ENCODE assay signal across 8 cellular contexts in the genomic region with DNA sequence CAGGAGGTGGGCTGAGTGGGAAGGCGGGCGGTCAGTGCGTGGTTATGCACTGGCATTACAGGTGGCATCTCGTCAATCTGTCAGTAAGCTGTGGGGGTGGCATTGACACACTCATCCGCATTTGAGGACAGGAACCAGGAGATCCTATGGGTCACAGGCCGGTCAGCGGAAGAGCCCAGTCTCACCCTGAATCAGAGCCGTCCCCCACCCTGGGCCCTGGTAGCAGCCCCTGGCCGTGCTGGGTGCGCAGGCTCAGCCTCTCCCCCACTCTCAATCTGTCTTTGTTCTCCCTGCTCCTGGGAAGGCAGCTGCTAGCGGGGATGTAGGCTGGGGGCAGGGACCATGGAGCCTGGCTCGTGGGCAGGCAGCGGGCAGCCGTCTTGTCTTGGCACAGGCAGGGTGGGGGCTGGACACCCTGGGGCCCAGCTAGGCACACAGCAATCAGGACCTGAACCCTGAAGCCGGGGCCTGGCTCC. TPM values are rescaled to one million over a fixed set of nuclear protein-coding genes. Genes with fewer than 3 reads are reported as not detected.
DNase-seq lines count a peak whose midpoint lies in the region; ATAC-seq and TF ChIP-seq lines count a peak whose summit lies in the region.

No MANE protein-coding gene starts in this region.

- H3K4me2 ChIP-seq in GM23338: peak overlapping the region; percentile 57; the same call in 1 of the 2 replicates

- ATAC-seq in GM23338 (no peak), foreskin keratinocyte (no peak), HG03354 (IDR thresholded peaks at IDR 0.05; ENCODE audit: poor library complexity, severe bottlenecking, unreplicated experiment) (no peak), psoas muscle (no peak)

- H3K27me3 Mint-ChIP-seq in GM23338 (ENCODE audit: insufficient read depth, low read depth, poor library complexity): peaks cover 10% of the 10 kb centered on the region

- TF ChIP-seq POLR2A in Peyer's patch (IDR thresholded peaks at IDR 0.05): no peak
- TF ChIP-seq POLR2A in sigmoid colon (IDR thresholded peaks at IDR 0.05): no peak

- no peak overlapping the region; the same call in 1 of the 2 replicates for H3K27ac Mint-ChIP-seq in GM23338

- no peaks in the 10 kb centered on the region for H3K9me3 ChIP-seq in Peyer's patch
- H3K9me3 ChIP-seq in sigmoid colon: no peaks in the 10 kb centered on the region
- H3K9me3 ChIP-seq in psoas muscle: no peaks in the 10 kb centered on the region

- 88% methylated on average over 15 of the region's 15 CpGs for WGBS in sigmoid colon, 2 donors
- 70 to 79% (median 73%) methylated on average over 14 to 15 of the region's 15 CpGs for WGBS in psoas muscle, 3 donors

- no peaks in the 10 kb centered on the region for H3K9me2 ChIP-seq in GM23338 (ENCODE audit: insufficient read depth)

- no peaks in the 10 kb centered on the region for H3K9me3 Mint-ChIP-seq in GM23338

- H3K36me3 ChIP-seq in GM23338 (ENCODE audit: insufficient read depth) (no peaks in the 10 kb centered on the region), Peyer's patch (peaks cover 0 to 5% (median 0%) of the 10 kb centered on the region in 3 donors), sigmoid colon (peaks cover 0 to 17% (median 0%) of the 10 kb centered on the region in 4 donors), psoas muscle (ENCODE audit: insufficient read depth in 1 of 2, low read depth in 1 of 2) (no peaks in the 10 kb centered on the region)

- TF ChIP-seq CTCF in GM23338 (conservative IDR thresholded peaks at IDR 0.05; ENCODE audit: low read depth in 2 of 2) (no peak), Peyer's patch (IDR thresholded peaks at IDR 0.05) (no peak), sigmoid colon (IDR thresholded peaks at IDR 0.05) (no peak), foreskin keratinocyte (conservative IDR thresholded peaks at IDR 0.05) (no peak), psoas muscle (IDR thresholded peaks at IDR 0.05) (no peak)

- H3K4me3 ChIP-seq in GM23338: no peak overlapping the region
- no peak overlapping the region for H3K4me3 ChIP-seq in Peyer's patch
- no peak overlapping the region for H3K4me3 ChIP-seq in sigmoid colon
- no peak overlapping the region for H3K4me3 ChIP-seq in psoas muscle

- no peak for TF ChIP-seq EP300 in sigmoid colon (IDR thresholded peaks at IDR 0.05)

- intact Hi-C loops in sigmoid colon (cut with DNase I): no loop called here
- intact Hi-C loops in psoas muscle (cut with DNase I): loop anchor here in 1 of 2 donors (5.0 kb wide), 1 partner anchor 42 kb away; no protein-coding TSS in a partner anchor

- H2AFZ ChIP-seq in GM23338: no peak overlapping the region

- H3K4me1 ChIP-seq in GM23338 (ENCODE audit: insufficient read depth) (peaks cover 23% of the 10 kb centered on the region), Peyer's patch (peaks cover 0 to 90% (median 30%) of the 10 kb centered on the region in 4 donors), sigmoid colon (peaks cover 0 to 97% (median 96%) of the 10 kb centered on the region in 4 donors), foreskin keratinocyte (peaks cover 4% of the 10 kb centered on the region), psoas muscle (peaks cover 42% of the 10 kb centered on the region)

- no peaks in the 10 kb centered on the region for H3F3A ChIP-seq in GM23338 (replicated peaks; ENCODE audit: low read depth)

- peaks cover 46% of the 10 kb centered on the region for H3K79me2 ChIP-seq in GM23338 (replicated peaks; ENCODE audit: insufficient read depth)

- peaks cover 4% of the 10 kb centered on the region; the same call in 1 of the 3 replicates for H3K36me3 Mint-ChIP-seq in GM23338 (ENCODE audit: low read depth)

- no peak for DNase-seq in GM23338 (ENCODE audit: low spot score)
- DNase-seq in Peyer's patch: no peak
- DNase-seq in foreskin melanocyte: peak; percentile 49
- no peak for DNase-seq in sigmoid colon
- no peak for DNase-seq in foreskin keratinocyte
- DNase-seq in psoas muscle: no peak
- DNase-seq in NCI-H146 (lab: John Stamatoyannopoulos, UW): no peak

- no peak overlapping the region for H3K4me3 Mint-ChIP-seq in GM23338

- H3K27me3 ChIP-seq in GM23338 (ENCODE audit: insufficient read depth) (no peaks in the 10 kb centered on the region), Peyer's patch (no peaks in the 10 kb centered on the region), sigmoid colon (no peaks in the 10 kb centered on the region), foreskin keratinocyte (no peaks in the 10 kb centered on the region), psoas muscle (ENCODE audit: insufficient read depth in 3 of 3, low read length in 2 of 3) (no peaks in the 10 kb centered on the region)

- H3K27ac ChIP-seq in GM23338 (ENCODE audit: low read depth) (0 out of 2 replicates have a peak overlapping the region, but pooled peaks have one; percentile 26), Peyer's patch (peak overlapping the region; percentile 38 to 73 (median 56)), sigmoid colon (peak overlapping the region; percentile 62 to 90 (median 76)), foreskin keratinocyte (no peak overlapping the region), psoas muscle (no peak overlapping the region)

- peaks cover 31% of the 10 kb centered on the region for H3K4me1 Mint-ChIP-seq in GM23338

- H4K20me1 ChIP-seq in GM23338 (replicated peaks; ENCODE audit: insufficient read depth): peaks cover 5% of the 10 kb centered on the region; the same call in 1 of the 2 replicates

TF ChIP-seq in GM23338, 12 proteins besides CTCF, POLR2A, EP300 and RAD21:
- TF ChIP-seq ZNF331 (CRISPR knock-in tag; IDR thresholded peaks at IDR 0.05; ENCODE audit: low read depth) (no peak), POLR2AphosphoS5 (IDR thresholded peaks at IDR 0.05; ENCODE audit: low read depth) (no peak)

RNA-seq across cellular contexts. Expression of a gene that starts 5.1 kb away (rescaled TPM):
- total RNA-seq in GM23338 (2014; rRNA removed; shearing (Covaris generic)): 52.4 and 75.5 TPM in 2 replicates
- 36.7 and 37.2 TPM in 2 replicates for polyA plus RNA-seq in GM23338 (2016; fragmentation: Nextera tagmentation; extraction: Ambion mirVana)
- 100 to 1,000 TPM; 137 to 287 (median 203) TPM for total RNA-seq in Peyer's patch
- total RNA-seq in sigmoid colon: 10 to 100 TPM; 26.3 to 67.0 (median 30.3) TPM
- polyA plus RNA-seq in sigmoid colon: 100 to 1,000 TPM; 127 to 169 (median 130) TPM
- total RNA-seq in foreskin keratinocyte: 82.1 and 94.5 TPM in 2 replicates
- polyA plus RNA-seq in foreskin keratinocyte: 88.3 and 101 TPM in 2 replicates
- total RNA-seq in psoas muscle: 10 to 100 TPM; 16.4 to 26.3 (median 23.4) TPM
- 10 to 100 TPM; 12.0 to 29.1 (median 12.8) TPM for polyA plus RNA-seq in psoas muscle

RNA-seq across cellular contexts. Expression of a gene that starts 29.5 kb away (rescaled TPM):
- total RNA-seq in GM23338 (2014; rRNA removed; shearing (Covaris generic)): 4.3 and 11.6 TPM in 2 replicates
- polyA plus RNA-seq in GM23338 (2016; fragmentation: Nextera tagmentation; extraction: Ambion mirVana): 9.5 and 12.4 TPM in 2 replicates
- 10 to 100 TPM; 11.0 to 18.6 (median 17.1) TPM for total RNA-seq in Peyer's patch
- total RNA-seq in sigmoid colon: 10 to 100 TPM in 1 of 4 donors, 1 to 10 TPM in 3; 2.0 to 10.2 (median 7.3) TPM
- polyA plus RNA-seq in sigmoid colon: 1 to 10 TPM; 3.5 to 6.6 (median 4.1) TPM
- 0.63 and 1.2 TPM in 2 replicates for total RNA-seq in foreskin keratinocyte
- polyA plus RNA-seq in foreskin keratinocyte: 0.43 and 1.1 TPM in 2 replicates
- total RNA-seq in psoas muscle: 100 to 1,000 TPM; 201 to 359 (median 278) TPM
- polyA plus RNA-seq in psoas muscle: 100 to 1,000 TPM; 187 to 394 (median 300) TPM

RNA-seq across cellular contexts. Expression of a gene that starts 58.4 kb away (rescaled TPM):
- 381 and 392 TPM in 2 replicates for total RNA-seq in GM23338 (2014; rRNA removed; shearing (Covaris generic))
- polyA plus RNA-seq in GM23338 (2016; fragmentation: Nextera tagmentation; extraction: Ambion mirVana) (215 and 225 TPM in 2 replicates), sigmoid colon (100 to 1,000 TPM; 124 to 227 (median 200) TPM), foreskin keratinocyte (182 and 190 TPM in 2 replicates), psoas muscle (100 to 1,000 TPM; 147 to 233 (median 233) TPM)
- total RNA-seq in Peyer's patch (100 to 1,000 TPM in 3 of 4 donors, 10 to 100 TPM in 1; 64.6 to 144 (median 115) TPM), sigmoid colon (100 to 1,000 TPM; 235 to 512 (median 367) TPM), foreskin keratinocyte (110 and 114 TPM in 2 replicates), psoas muscle (100 to 1,000 TPM in 1 of 4 donors, 10 to 100 TPM in 3; 55.8 to 105 (median 84.5) TPM)

Comparison
In these comparisons a context has a peak if more than half of its experiments do, and no peak if none do; other contexts are left out.
1. H3K27ac ChIP-seq: peak in GM23338 (single experiment), Peyer's patch (4 of 4) and sigmoid colon (4 of 4); none in foreskin keratinocyte (single experiment) and psoas muscle (single experiment).
2. RNA of a gene that starts 29.5 kb away (total RNA-seq): 201 to 359 TPM in psoas muscle; 11.0 to 18.6 TPM in Peyer's patch, 4.3 to 11.6 TPM in GM23338, 2.0 to 10.2 TPM in sigmoid colon and 0.63 to 1.2 TPM in foreskin keratinocyte; every median in the first group is over 10 times any median in the second.